Comparison of ENCODE assay signal across 1 cellular context in genomic region chr19:41545547-41545946, GRCh38.
TF ChIP-seq lines count a peak whose summit lies in the region.

No MANE protein-coding gene starts in this region.

TF ChIP-seq in K562, 482 proteins besides CTCF, POLR2A, EP300 and RAD21 (continued from another document):
- TF ChIP-seq, protein P1, sequence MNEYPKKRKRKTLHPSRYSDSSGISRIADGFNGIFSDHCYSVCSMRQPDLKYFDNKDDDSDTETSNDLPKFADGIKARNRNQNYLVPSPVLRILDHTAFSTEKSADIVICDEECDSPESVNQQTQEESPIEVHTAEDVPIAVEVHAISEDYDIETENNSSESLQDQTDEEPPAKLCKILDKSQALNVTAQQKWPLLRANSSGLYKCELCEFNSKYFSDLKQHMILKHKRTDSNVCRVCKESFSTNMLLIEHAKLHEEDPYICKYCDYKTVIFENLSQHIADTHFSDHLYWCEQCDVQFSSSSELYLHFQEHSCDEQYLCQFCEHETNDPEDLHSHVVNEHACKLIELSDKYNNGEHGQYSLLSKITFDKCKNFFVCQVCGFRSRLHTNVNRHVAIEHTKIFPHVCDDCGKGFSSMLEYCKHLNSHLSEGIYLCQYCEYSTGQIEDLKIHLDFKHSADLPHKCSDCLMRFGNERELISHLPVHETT (CRISPR knock-in tag; conservative IDR thresholded peaks at IDR 0.05 in 1 of 2, IDR thresholded peaks at IDR 0.05 in 1 of 2) = 0 out of 4 replicates have a peak, but pooled peaks of 1 of the 2 experiments have one; percentile 18
